Comparison of ENCODE assay signal across 1 cellular context in the genomic region with DNA sequence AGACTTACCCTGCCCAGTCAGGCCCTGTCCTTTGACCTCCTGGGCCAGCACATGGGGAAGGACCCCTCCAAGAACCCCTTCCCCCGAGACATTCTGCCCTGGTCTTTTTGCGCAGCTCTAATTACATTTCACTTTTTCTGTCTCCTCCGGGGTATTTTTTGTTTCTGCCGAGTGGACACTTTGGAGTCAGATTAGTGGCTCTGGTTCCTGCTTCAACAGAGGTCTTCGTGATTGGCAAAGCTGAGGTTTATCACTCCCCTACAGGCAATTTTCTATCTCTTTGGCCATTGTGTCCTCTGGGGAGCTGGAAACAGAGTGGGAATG.
TF ChIP-seq lines count a peak whose summit lies in the region.

No MANE protein-coding gene starts in this region.

TF ChIP-seq in H1, 55 proteins besides CTCF, POLR2A, EP300 and RAD21:
- no peak for TF ChIP-seq TAF7 (optimal IDR thresholded peaks at IDR 0.05; ENCODE audit: borderline replicate concordance, low read depth, low read length)
- no peak for TF ChIP-seq GTF2F1 (IDR thresholded peaks at IDR 0.05; ENCODE audit: borderline replicate concordance, low read depth, low read length)
- TF ChIP-seq ZNF274 (IDR thresholded peaks at IDR 0.05; ENCODE audit: borderline replicate concordance, extremely low read depth, low read length) = no peak
- no peak for TF ChIP-seq RBBP5 (IDR thresholded peaks at IDR 0.05; ENCODE audit: borderline replicate concordance, low read depth, low read length)
- no peak for TF ChIP-seq BRCA1 (IDR thresholded peaks at IDR 0.05; ENCODE audit: low read depth, low read length)
- TF ChIP-seq GABPA (IDR thresholded peaks at IDR 0.05; ENCODE audit: borderline replicate concordance, insufficient read depth, low read length) = no peak
- TF ChIP-seq TCF12 (IDR thresholded peaks at IDR 0.05; ENCODE audit: low read depth, low read length) = no peak
- TF ChIP-seq, protein P1, sequence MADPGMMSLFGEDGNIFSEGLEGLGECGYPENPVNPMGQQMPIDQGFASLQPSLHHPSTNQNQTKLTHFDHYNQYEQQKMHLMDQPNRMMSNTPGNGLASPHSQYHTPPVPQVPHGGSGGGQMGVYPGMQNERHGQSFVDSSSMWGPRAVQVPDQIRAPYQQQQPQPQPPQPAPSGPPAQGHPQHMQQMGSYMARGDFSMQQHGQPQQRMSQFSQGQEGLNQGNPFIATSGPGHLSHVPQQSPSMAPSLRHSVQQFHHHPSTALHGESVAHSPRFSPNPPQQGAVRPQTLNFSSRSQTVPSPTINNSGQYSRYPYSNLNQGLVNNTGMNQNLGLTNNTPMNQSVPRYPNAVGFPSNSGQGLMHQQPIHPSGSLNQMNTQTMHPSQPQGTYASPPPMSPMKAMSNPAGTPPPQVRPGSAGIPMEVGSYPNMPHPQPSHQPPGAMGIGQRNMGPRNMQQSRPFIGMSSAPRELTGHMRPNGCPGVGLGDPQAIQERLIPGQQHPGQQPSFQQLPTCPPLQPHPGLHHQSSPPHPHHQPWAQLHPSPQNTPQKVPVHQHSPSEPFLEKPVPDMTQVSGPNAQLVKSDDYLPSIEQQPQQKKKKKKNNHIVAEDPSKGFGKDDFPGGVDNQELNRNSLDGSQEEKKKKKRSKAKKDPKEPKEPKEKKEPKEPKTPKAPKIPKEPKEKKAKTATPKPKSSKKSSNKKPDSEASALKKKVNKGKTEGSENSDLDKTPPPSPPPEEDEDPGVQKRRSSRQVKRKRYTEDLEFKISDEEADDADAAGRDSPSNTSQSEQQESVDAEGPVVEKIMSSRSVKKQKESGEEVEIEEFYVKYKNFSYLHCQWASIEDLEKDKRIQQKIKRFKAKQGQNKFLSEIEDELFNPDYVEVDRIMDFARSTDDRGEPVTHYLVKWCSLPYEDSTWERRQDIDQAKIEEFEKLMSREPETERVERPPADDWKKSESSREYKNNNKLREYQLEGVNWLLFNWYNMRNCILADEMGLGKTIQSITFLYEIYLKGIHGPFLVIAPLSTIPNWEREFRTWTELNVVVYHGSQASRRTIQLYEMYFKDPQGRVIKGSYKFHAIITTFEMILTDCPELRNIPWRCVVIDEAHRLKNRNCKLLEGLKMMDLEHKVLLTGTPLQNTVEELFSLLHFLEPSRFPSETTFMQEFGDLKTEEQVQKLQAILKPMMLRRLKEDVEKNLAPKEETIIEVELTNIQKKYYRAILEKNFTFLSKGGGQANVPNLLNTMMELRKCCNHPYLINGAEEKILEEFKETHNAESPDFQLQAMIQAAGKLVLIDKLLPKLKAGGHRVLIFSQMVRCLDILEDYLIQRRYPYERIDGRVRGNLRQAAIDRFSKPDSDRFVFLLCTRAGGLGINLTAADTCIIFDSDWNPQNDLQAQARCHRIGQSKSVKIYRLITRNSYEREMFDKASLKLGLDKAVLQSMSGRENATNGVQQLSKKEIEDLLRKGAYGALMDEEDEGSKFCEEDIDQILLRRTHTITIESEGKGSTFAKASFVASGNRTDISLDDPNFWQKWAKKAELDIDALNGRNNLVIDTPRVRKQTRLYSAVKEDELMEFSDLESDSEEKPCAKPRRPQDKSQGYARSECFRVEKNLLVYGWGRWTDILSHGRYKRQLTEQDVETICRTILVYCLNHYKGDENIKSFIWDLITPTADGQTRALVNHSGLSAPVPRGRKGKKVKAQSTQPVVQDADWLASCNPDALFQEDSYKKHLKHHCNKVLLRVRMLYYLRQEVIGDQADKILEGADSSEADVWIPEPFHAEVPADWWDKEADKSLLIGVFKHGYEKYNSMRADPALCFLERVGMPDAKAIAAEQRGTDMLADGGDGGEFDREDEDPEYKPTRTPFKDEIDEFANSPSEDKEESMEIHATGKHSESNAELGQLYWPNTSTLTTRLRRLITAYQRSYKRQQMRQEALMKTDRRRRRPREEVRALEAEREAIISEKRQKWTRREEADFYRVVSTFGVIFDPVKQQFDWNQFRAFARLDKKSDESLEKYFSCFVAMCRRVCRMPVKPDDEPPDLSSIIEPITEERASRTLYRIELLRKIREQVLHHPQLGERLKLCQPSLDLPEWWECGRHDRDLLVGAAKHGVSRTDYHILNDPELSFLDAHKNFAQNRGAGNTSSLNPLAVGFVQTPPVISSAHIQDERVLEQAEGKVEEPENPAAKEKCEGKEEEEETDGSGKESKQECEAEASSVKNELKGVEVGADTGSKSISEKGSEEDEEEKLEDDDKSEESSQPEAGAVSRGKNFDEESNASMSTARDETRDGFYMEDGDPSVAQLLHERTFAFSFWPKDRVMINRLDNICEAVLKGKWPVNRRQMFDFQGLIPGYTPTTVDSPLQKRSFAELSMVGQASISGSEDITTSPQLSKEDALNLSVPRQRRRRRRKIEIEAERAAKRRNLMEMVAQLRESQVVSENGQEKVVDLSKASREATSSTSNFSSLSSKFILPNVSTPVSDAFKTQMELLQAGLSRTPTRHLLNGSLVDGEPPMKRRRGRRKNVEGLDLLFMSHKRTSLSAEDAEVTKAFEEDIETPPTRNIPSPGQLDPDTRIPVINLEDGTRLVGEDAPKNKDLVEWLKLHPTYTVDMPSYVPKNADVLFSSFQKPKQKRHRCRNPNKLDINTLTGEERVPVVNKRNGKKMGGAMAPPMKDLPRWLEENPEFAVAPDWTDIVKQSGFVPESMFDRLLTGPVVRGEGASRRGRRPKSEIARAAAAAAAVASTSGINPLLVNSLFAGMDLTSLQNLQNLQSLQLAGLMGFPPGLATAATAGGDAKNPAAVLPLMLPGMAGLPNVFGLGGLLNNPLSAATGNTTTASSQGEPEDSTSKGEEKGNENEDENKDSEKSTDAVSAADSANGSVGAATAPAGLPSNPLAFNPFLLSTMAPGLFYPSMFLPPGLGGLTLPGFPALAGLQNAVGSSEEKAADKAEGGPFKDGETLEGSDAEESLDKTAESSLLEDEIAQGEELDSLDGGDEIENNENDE (IDR thresholded peaks at IDR 0.05; ENCODE audit: insufficient replicate concordance, low read length) = no peak
- TF ChIP-seq SIX5 (IDR thresholded peaks at IDR 0.05; ENCODE audit: low read depth, low read length) = no peak
- TF ChIP-seq CREB1 (IDR thresholded peaks at IDR 0.05) = no peak
- TF ChIP-seq POLR2AphosphoS5 (IDR thresholded peaks at IDR 0.05; ENCODE audit: low read depth, low read length) = no peak
- no peak for TF ChIP-seq HDAC2 (IDR thresholded peaks at IDR 0.05; ENCODE audit: borderline replicate concordance in 1 of 2, low read depth in 2 of 2, low read length in 2 of 2)
- TF ChIP-seq, protein P2, sequence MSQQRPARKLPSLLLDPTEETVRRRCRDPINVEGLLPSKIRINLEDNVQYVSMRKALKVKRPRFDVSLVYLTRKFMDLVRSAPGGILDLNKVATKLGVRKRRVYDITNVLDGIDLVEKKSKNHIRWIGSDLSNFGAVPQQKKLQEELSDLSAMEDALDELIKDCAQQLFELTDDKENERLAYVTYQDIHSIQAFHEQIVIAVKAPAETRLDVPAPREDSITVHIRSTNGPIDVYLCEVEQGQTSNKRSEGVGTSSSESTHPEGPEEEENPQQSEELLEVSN (IDR thresholded peaks at IDR 0.05) = no peak
- no peak for TF ChIP-seq SIN3A (conservative IDR thresholded peaks at IDR 0.05 in 1 of 2, IDR thresholded peaks at IDR 0.05 in 1 of 2; ENCODE audit: low read depth in 1 of 2, low read length in 2 of 2)
- TF ChIP-seq HDAC6 (IDR thresholded peaks at IDR 0.05; ENCODE audit: low read depth, low read length) = no peak
- TF ChIP-seq POU5F1 (IDR thresholded peaks at IDR 0.05; ENCODE audit: low read depth, low read length) = no peak
- TF ChIP-seq JUN (IDR thresholded peaks at IDR 0.05; ENCODE audit: low read depth, low read length) = no peak
- TF ChIP-seq MAX (IDR thresholded peaks at IDR 0.05) = no peak
- no peak for TF ChIP-seq SP1 (IDR thresholded peaks at IDR 0.05; ENCODE audit: low read depth, low read length)
